ENCODE assay signal across 1 cellular context in genomic region chr4:139241086-139241783, GRCh38.
TF ChIP-seq lines count a peak whose summit lies in the region.

No MANE protein-coding gene starts in this region.

TF ChIP-seq in IMR-90, 13 proteins besides CTCF, POLR2A, EP300 and RAD21:
- TF ChIP-seq FOS (IDR thresholded peaks at IDR 0.05; ENCODE audit: low read depth, low read length) (no peak), RCOR1 (IDR thresholded peaks at IDR 0.05; ENCODE audit: insufficient replicate concordance, low read length) (no peak), SMC3 (IDR thresholded peaks at IDR 0.05; ENCODE audit: low read depth, low read length) (no peak), MAFK (IDR thresholded peaks at IDR 0.05; ENCODE audit: low read depth, low read length) (no peak), BHLHE40 (IDR thresholded peaks at IDR 0.05; ENCODE audit: low read depth, low read length) (no peak), USF2 (IDR thresholded peaks at IDR 0.05; ENCODE audit: low read depth, low read length) (no peak), MAZ (IDR thresholded peaks at IDR 0.05; ENCODE audit: borderline replicate concordance, low read depth, low read length) (no peak), RFX5 (IDR thresholded peaks at IDR 0.05; ENCODE audit: low read depth, low read length) (no peak)
